Comparison of ENCODE assay signal across 13 cellular contexts in genomic region chr11:113862430-113862829, GRCh38. TPM values are rescaled to one million over a fixed set of nuclear protein-coding genes. Genes with fewer than 3 reads are reported as not detected.
DNase-seq lines count a peak whose midpoint lies in the region; ATAC-seq and TF ChIP-seq lines count a peak whose summit lies in the region.
"Had no signal": no experiment of that assay in that cellular context is flagged by ENCODE, and none has a peak within 500 bp of the region (broad histone marks: within the 10 kb centered on the region; RNA-seq: fewer than 3 reads in every experiment).

No MANE protein-coding gene starts in this region.

- 9 to 11% methylated on average over 5 of the region's 5 CpGs for WGBS in ectodermal cell, 2 experiments

- H3K4me3 Mint-ChIP-seq in activated CD4-positive, alpha-beta T cell treated with anti-CD3 and anti-CD28 coated beads for 36 hours = no peak overlapping the region

- CTCF ChIA-PET in activated CD4-positive, alpha-beta T cell treated with anti-CD3 and anti-CD28 coated beads for 36 hours (lab: Charles Lee) = interaction anchor here (1.5 kb wide), 1 partner anchor 9 kb away, joined by 4 read pairs; no protein-coding TSS in a partner anchor

- peaks cover 12% of the 10 kb centered on the region for H3K36me3 Mint-ChIP-seq in activated CD4-positive, alpha-beta T cell treated with anti-CD3 and anti-CD28 coated beads for 36 hours (ENCODE audit: low read depth)

- no peaks in the 10 kb centered on the region for H3K27me3 Mint-ChIP-seq in activated CD4-positive, alpha-beta T cell treated with anti-CD3 and anti-CD28 coated beads for 36 hours

- H3K4me3 ChIP-seq in ectodermal cell (ENCODE audit: insufficient read depth, low read depth, low read length) = no peak overlapping the region
- H3K4me3 ChIP-seq in osteoblast (ENCODE audit: insufficient read depth, low read length) = no peak overlapping the region
- H3K4me3 ChIP-seq: SJSA1, tibial nerve had no signal

- POLR2A ChIA-PET in activated CD4-positive, alpha-beta T cell treated with anti-CD3 and anti-CD28 coated beads for 36 hours (lab: Charles Lee) = interaction anchor here (0.6 kb wide), 1 partner anchor 82 kb away, joined by 3 read pairs; no protein-coding TSS in a partner anchor

- H4K20me1 ChIP-seq in osteoblast (ENCODE audit: insufficient read depth, low read length) = no peaks in the 10 kb centered on the region

- H3K4me2 ChIP-seq in osteoblast (ENCODE audit: insufficient read depth, low read length) = no peak overlapping the region

- peak overlapping the region; percentile 16 for H3K27ac Mint-ChIP-seq in activated CD4-positive, alpha-beta T cell treated with anti-CD3 and anti-CD28 coated beads for 36 hours

- peaks cover 17% of the 10 kb centered on the region for H3K4me1 Mint-ChIP-seq in activated CD4-positive, alpha-beta T cell treated with anti-CD3 and anti-CD28 coated beads for 36 hours

- no peak overlapping the region for H2AFZ ChIP-seq in osteoblast (ENCODE audit: low read length)

- H3K4me1 ChIP-seq in ectodermal cell (ENCODE audit: control insufficient read depth, insufficient read depth, low read length) (peaks cover 8% of the 10 kb centered on the region), osteoblast (ENCODE audit: insufficient read depth, low read length) (no peaks in the 10 kb centered on the region)
- H3K4me1 ChIP-seq: tibial nerve had no signal

- H3K36me3 ChIP-seq in ectodermal cell (ENCODE audit: control insufficient read depth, insufficient read depth, low read length) = no peaks in the 10 kb centered on the region
- no peaks in the 10 kb centered on the region for H3K36me3 ChIP-seq in osteoblast (ENCODE audit: insufficient read depth, low read length)
- H3K36me3 ChIP-seq: neutrophil, SJSA1 had no signal

- no peaks in the 10 kb centered on the region for H3K9me3 Mint-ChIP-seq in activated CD4-positive, alpha-beta T cell treated with anti-CD3 and anti-CD28 coated beads for 36 hours (ENCODE audit: low read depth)

- H3K27me3 ChIP-seq in ectodermal cell (ENCODE audit: control insufficient read depth, insufficient read depth, low read length, poor library complexity, severe bottlenecking) = no peaks in the 10 kb centered on the region
- no peaks in the 10 kb centered on the region for H3K27me3 ChIP-seq in osteoblast (ENCODE audit: insufficient read depth, low read length)
- H3K27me3 ChIP-seq: neutrophil, SJSA1, tibial nerve had no signal

- no peak for DNase-seq in activated CD4-positive, alpha-beta T cell treated with anti-CD3 and anti-CD28 coated beads for 36 hours
- DNase-seq in activated CD4-positive, alpha-beta T cell treated with anti-CD3 and anti-CD28 coated beads for 48 hours = no peak
- DNase-seq in NCI-H345 treated with DMSO at 0.1 percent for 48 hours (lab: John Stamatoyannopoulos, UW; ENCODE audit: unreplicated experiment) (peak; percentile 52), osteoblast (ENCODE audit: insufficient read length, low spot score, missing footprints) (peak; percentile 75), activated gamma-delta T cell treated with Interleukin-2 at 50 U/mL for 16 hours (no peak), NCI-H2107 treated with DMSO at 0.1 percent for 48 hours (lab: John Stamatoyannopoulos, UW; ENCODE audit: unreplicated experiment) (no peak)
- DNase-seq: ACHN, NCI-H2107 had no signal

- intact Hi-C loops in activated CD4-positive, alpha-beta T cell treated with anti-CD3 and anti-CD28 coated beads for 36 hours (cut with DNase I, micrococcal nuclease) = no loop called here

- no peak for TF ChIP-seq CTCF in osteoblast (IDR thresholded peaks at IDR 0.05; ENCODE audit: extremely low read depth, low read depth, low read length)

- H3K9me3 ChIP-seq in ectodermal cell (ENCODE audit: control insufficient read depth, low read length) (no peaks in the 10 kb centered on the region), osteoblast (ENCODE audit: low read depth, low read length) (no peaks in the 10 kb centered on the region)
- H3K9me3 ChIP-seq: neutrophil, SJSA1, tibial nerve had no signal

- H3K27ac ChIP-seq in ectodermal cell (ENCODE audit: insufficient read depth, low read depth, low read length, poor library complexity, severe bottlenecking) = peak overlapping the region; percentile 40
- no peak overlapping the region for H3K27ac ChIP-seq in osteoblast (ENCODE audit: low read depth, low read length)
- H3K27ac ChIP-seq: neutrophil, SJSA1, tibial nerve had no signal

- ATAC-seq in activated CD4-positive, alpha-beta T cell treated with anti-CD3 and anti-CD28 coated beads for 36 hours = peak; percentile 90
- no peak for ATAC-seq in HG02938 (IDR thresholded peaks at IDR 0.05; ENCODE audit: unreplicated experiment)

- H3K79me2 ChIP-seq in osteoblast (ENCODE audit: insufficient read depth, low read length) = peaks cover 7% of the 10 kb centered on the region

RNA-seq across cellular contexts. Expression of gene USP28, which starts 12.9 kb away (rescaled TPM):
- 10 to 100 TPM; 38.6 to 43.9 TPM for total RNA-seq in activated CD4-positive, alpha-beta T cell treated with anti-CD3 and anti-CD28 coated beads for 36 hours
- polyA plus RNA-seq in ectodermal cell (2013, experiment 1 of 4) = 24.3 TPM
- 22.0 TPM for polyA plus RNA-seq in ectodermal cell (2013, experiment 2 of 4)
- 15.3 TPM for polyA plus RNA-seq in ectodermal cell (2013, experiment 3 of 4)
- 20.3 TPM for polyA plus RNA-seq in ectodermal cell (2013, experiment 4 of 4)
- 21.8 and 31.5 TPM in 2 replicates for total RNA-seq in osteoblast

RNA-seq across cellular contexts. Expression of gene HTR3B, which starts 42.2 kb away (rescaled TPM):
- not detected for total RNA-seq in activated CD4-positive, alpha-beta T cell treated with anti-CD3 and anti-CD28 coated beads for 36 hours
- polyA plus RNA-seq in ectodermal cell (2013, experiment 1 of 4) = not detected
- not detected for polyA plus RNA-seq in ectodermal cell (2013, experiment 2 of 4)
- not detected for polyA plus RNA-seq in ectodermal cell (2013, experiment 3 of 4)
- not detected for polyA plus RNA-seq in ectodermal cell (2013, experiment 4 of 4)
- not detected in 2 replicates for total RNA-seq in osteoblast
- total RNA-seq: SJSA1, tibial nerve had no signal

Comparison
In these comparisons a context has a peak if more than half of its experiments do, and no peak if none do; other contexts are left out.
1. DNase-seq: peak in NCI-H345 treated with DMSO at 0.1 percent for 48 hours (single experiment) and osteoblast (single experiment); none in activated CD4-positive, alpha-beta T cell treated with anti-CD3 and anti-CD28 coated beads for 36 hours (single experiment), activated CD4-positive, alpha-beta T cell treated with anti-CD3 and anti-CD28 coated beads for 48 hours (single experiment), activated gamma-delta T cell treated with Interleukin-2 at 50 U/mL for 16 hours (single experiment) and NCI-H2107 treated with DMSO at 0.1 percent for 48 hours (single experiment).